ENCODE assay signal across 1 cellular context in the genomic region with DNA sequence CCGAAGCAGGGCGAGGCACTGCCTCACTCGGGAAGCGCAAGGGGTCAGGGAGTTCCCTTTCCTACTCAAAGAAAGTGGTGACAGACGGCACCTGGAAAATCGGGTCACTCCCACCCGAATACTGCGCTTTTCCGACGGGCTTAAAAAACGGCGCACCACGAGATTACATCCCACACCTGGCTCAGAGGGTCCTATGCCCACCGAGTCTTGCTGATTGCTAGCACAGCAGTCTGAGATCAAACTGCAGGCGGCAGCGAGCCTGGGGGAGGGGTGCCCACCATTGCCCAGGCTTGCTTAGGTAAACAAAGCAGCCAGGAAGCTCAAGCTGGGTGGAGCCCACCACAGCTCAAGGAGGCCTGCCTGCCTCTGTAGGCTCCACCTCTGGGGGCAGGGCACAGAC.
TF ChIP-seq lines count a peak whose summit lies in the region.

No MANE protein-coding gene starts in this region.

TF ChIP-seq in WTC11, 78 proteins besides CTCF, POLR2A, EP300 and RAD21 (continued from another document):
- TF ChIP-seq ZNF281 (CRISPR knock-in tag; IDR thresholded peaks at IDR 0.05) = 0 out of 2 replicates have a peak, but pooled peaks have one; percentile 22
- TF ChIP-seq, protein P1, sequence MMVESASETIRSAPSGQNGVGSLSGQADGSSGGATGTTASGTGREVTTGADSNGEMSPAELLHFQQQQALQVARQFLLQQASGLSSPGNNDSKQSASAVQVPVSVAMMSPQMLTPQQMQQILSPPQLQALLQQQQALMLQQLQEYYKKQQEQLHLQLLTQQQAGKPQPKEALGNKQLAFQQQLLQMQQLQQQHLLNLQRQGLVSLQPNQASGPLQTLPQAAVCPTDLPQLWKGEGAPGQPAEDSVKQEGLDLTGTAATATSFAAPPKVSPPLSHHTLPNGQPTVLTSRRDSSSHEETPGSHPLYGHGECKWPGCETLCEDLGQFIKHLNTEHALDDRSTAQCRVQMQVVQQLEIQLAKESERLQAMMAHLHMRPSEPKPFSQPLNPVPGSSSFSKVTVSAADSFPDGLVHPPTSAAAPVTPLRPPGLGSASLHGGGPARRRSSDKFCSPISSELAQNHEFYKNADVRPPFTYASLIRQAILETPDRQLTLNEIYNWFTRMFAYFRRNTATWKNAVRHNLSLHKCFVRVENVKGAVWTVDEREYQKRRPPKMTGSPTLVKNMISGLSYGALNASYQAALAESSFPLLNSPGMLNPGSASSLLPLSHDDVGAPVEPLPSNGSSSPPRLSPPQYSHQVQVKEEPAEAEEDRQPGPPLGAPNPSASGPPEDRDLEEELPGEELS (CRISPR knock-in tag; IDR thresholded peaks at IDR 0.05) = peak; percentile 31; the same call in 1 of the 2 replicates
TF ChIP-seq in WTC11: peak in this region for 3; not testable (repeated sequence) for 75.
